1 cellular context compared by ENCODE assay signal in the genomic region with DNA sequence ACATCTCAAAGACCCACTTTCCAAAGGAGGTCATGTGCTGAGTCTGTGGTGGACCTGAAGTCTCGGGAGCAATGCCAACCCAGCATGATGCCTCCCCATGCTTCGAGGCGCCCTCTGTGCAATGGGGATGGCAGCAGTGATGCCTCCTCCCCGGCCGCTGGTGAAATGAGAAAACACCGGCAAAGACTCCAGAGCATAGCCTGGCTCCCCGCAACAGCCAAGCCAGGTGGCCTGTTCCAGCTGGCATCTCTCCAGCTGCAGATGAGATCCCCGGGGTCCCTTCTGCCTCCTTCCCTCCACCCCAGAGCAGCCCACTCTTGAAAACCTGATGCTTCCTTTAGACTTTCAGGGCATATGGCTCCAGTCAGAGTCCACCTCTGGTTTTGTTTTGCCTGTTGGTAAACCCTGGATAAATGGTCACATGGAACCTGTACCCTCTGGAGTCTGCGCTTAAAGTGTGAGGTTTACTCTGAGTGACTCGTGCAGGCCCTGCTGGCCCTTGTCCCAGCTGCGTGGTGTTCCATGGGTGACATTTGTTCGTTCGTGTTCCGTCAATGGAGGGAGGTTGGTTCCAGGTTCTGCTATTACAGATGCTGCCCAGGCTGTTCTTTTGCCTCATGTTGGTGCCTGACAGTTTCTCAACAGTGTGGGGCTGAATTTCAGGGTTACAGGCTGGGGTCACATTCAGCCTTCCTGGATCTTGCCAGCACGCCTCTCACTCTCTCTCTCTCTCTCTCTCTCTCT.
TF ChIP-seq lines count a peak whose summit lies in the region.

No MANE protein-coding gene starts in this region.

TF ChIP-seq in SK-N-SH, 30 proteins besides CTCF, POLR2A, EP300 and RAD21 (continued from another document):
- TF ChIP-seq REST (IDR thresholded peaks at IDR 0.05; ENCODE audit: low read depth, low read length) (no peak), FOXJ3 (CRISPR knock-in tag; IDR thresholded peaks at IDR 0.05) (no peak), TCF12 (IDR thresholded peaks at IDR 0.05) (no peak), SMC3 (IDR thresholded peaks at IDR 0.05; ENCODE audit: low read depth, low read length) (no peak), TEAD4 (IDR thresholded peaks at IDR 0.05; ENCODE audit: borderline replicate concordance, insufficient read depth) (no peak)
